ENCODE assay signal across 13 cellular contexts in genomic region chr11:117239295-117239694, GRCh38. TPM values are rescaled to one million over a fixed set of nuclear protein-coding genes. Genes with fewer than 3 reads are reported as not detected.
DNase-seq lines count a peak whose midpoint lies in the region; ATAC-seq and TF ChIP-seq lines count a peak whose summit lies in the region.
"Had no signal": no experiment of that assay in that cellular context is flagged by ENCODE, and none has a peak within 500 bp of the region (broad histone marks: within the 10 kb centered on the region; RNA-seq: fewer than 3 reads in every experiment).

No MANE protein-coding gene starts in this region.

- H3K79me1 ChIP-seq in mesenchymal stem cell (replicated peaks; ENCODE audit: low read length, poor library complexity, severe bottlenecking): peaks cover 18% of the 10 kb centered on the region

- no peak overlapping the region for H2BK5ac ChIP-seq in mesenchymal stem cell (ENCODE audit: low read depth, low read length, poor library complexity, severe bottlenecking)

- DNase-seq in BJ (ENCODE audit: low read depth): peak; percentile 94
- DNase-seq in MG63: peak; percentile 55
- peak; percentile 90 to 97 for DNase-seq in cardiac fibroblast (ENCODE audit: low read depth in 2 of 2)
- DNase-seq in mesenchymal stem cell: peak; percentile 94
- DNase-seq in Calu3: no peak
- no peak for DNase-seq in SKM-1 (lab: John Stamatoyannopoulos, UW; ENCODE audit: unreplicated experiment)
- DNase-seq: activated naive CD4-positive, alpha-beta T cell; Caco-2; NCI-H1417 treated with DMSO at 0.1 percent for 48 hours; right lobe of liver had no signal

- H3K23ac ChIP-seq in mesenchymal stem cell (ENCODE audit: low read length in 2 of 2): no peak overlapping the region

- no peak overlapping the region for H3K14ac ChIP-seq in mesenchymal stem cell (ENCODE audit: low read length in 2 of 2)

- no peak overlapping the region for H4K8ac ChIP-seq in mesenchymal stem cell (ENCODE audit: low read length)

- CTCF ChIA-PET in BJ (lab: Yijun Ruan, JAX): interaction anchor here (0.6 to 2.3 kb wide), 10 partner anchors 12 to 372 kb away, joined by 3 to 6 read pairs (median 3); no protein-coding TSS in a partner anchor
- CTCF ChIA-PET in Calu3 (lab: Charles Lee): no interaction called here

- no peaks in the 10 kb centered on the region for H3K4me1 Mint-ChIP-seq in Calu3 (ENCODE audit: low read depth, unreplicated experiment)

- no peak overlapping the region for H2BK15ac ChIP-seq in mesenchymal stem cell (ENCODE audit: low read depth, poor library complexity, severe bottlenecking)

- no peak overlapping the region for H2AFZ ChIP-seq in mesenchymal stem cell (ENCODE audit: low read depth, low read length)

- no peaks in the 10 kb centered on the region for H3K27me3 ChIP-seq in BJ (ENCODE audit: control insufficient read depth, insufficient read depth, low read length)
- no peaks in the 10 kb centered on the region for H3K27me3 ChIP-seq in MG63
- H3K27me3 ChIP-seq in mesenchymal stem cell (ENCODE audit: control insufficient read depth in 1 of 2, insufficient read depth in 1 of 2, low read length in 2 of 2): no peaks in the 10 kb centered on the region
- H3K27me3 ChIP-seq: right lobe of liver had no signal

- H3K18ac ChIP-seq in mesenchymal stem cell (ENCODE audit: low read depth in 1 of 2, low read length in 2 of 2): no peak overlapping the region

- H3K4ac ChIP-seq in mesenchymal stem cell (ENCODE audit: low read depth in 1 of 2, low read length in 2 of 2): no peak overlapping the region

- no peak overlapping the region for H4K91ac ChIP-seq in mesenchymal stem cell (ENCODE audit: low read length)

- no peak overlapping the region for H2BK12ac ChIP-seq in mesenchymal stem cell (ENCODE audit: low read length in 2 of 2)

- no peaks in the 10 kb centered on the region for H3K9me3 ChIP-seq in MG63
- H3K9me3 ChIP-seq in mesenchymal stem cell (ENCODE audit: control insufficient read depth, low read length): no peaks in the 10 kb centered on the region
- H3K9me3 ChIP-seq: Caco-2, right lobe of liver had no signal

- peak; percentile 76 for TF ChIP-seq CTCF in BJ (IDR thresholded peaks at IDR 0.05; ENCODE audit: insufficient read depth, low read depth, low read length)
- peak; percentile 66 for TF ChIP-seq CTCF in cardiac fibroblast (IDR thresholded peaks at IDR 0.05; ENCODE audit: low read depth, low read length)
- no peak for TF ChIP-seq CTCF in Calu3 (IDR thresholded peaks at IDR 0.05; ENCODE audit: unreplicated experiment)

- no peak overlapping the region for H2BK120ac ChIP-seq in mesenchymal stem cell (ENCODE audit: low read depth, low read length)

- no peak overlapping the region for H3K4me3 ChIP-seq in BJ (ENCODE audit: low read depth, low read length)
- H3K4me3 ChIP-seq in MG63: no peak overlapping the region
- no peak overlapping the region for H3K4me3 ChIP-seq in cardiac fibroblast (replicated peaks in 1 of 2; ENCODE audit: low read depth in 2 of 2, low read length in 2 of 2)
- no peak overlapping the region for H3K4me3 ChIP-seq in mesenchymal stem cell (ENCODE audit: insufficient read depth in 1 of 2, low read depth in 1 of 2, low read length in 2 of 2)
- H3K4me3 ChIP-seq: right lobe of liver had no signal

- H3K9me3 Mint-ChIP-seq in Calu3 (ENCODE audit: low read depth, unreplicated experiment): no peaks in the 10 kb centered on the region

- peaks cover 3% of the 10 kb centered on the region for H3K36me3 Mint-ChIP-seq in Calu3 (ENCODE audit: insufficient read depth, unreplicated experiment)

- no peak overlapping the region for H2AK5ac ChIP-seq in mesenchymal stem cell (ENCODE audit: low read length, severe bottlenecking)

- no peak overlapping the region for H3K4me3 Mint-ChIP-seq in Calu3 (ENCODE audit: low read depth, unreplicated experiment)

- peak overlapping the region; percentile 19 for H3K27ac ChIP-seq in mesenchymal stem cell (ENCODE audit: low read length, poor library complexity, severe bottlenecking)
- H3K27ac ChIP-seq: right lobe of liver had no signal

- no peak overlapping the region for H3K27ac Mint-ChIP-seq in Calu3 (ENCODE audit: unreplicated experiment)

- H3K36me3 ChIP-seq in BJ (ENCODE audit: control insufficient read depth, insufficient read depth, low read length): peaks cover 11% of the 10 kb centered on the region
- H3K36me3 ChIP-seq in MG63: peaks cover 46% of the 10 kb centered on the region
- H3K36me3 ChIP-seq in mesenchymal stem cell (ENCODE audit: control insufficient read depth in 1 of 2, insufficient read depth in 2 of 2, low read depth in 1 of 2, low read length in 2 of 2): peaks cover 32 to 50% of the 10 kb centered on the region in 2 experiments

- no peak for ATAC-seq in GM21367 (IDR thresholded peaks at IDR 0.05; ENCODE audit: unreplicated experiment)
- ATAC-seq in GM21717 (IDR thresholded peaks at IDR 0.05; ENCODE audit: unreplicated experiment): no peak
- ATAC-seq: activated CD4-positive, CD25-positive, alpha-beta regulatory T cell treated with anti-CD3 and anti-CD28 coated beads, Interleukin-2, amount 50 U/mL, for 24 hours; right lobe of liver had no signal

- intact Hi-C loops in Calu3 (cut with micrococcal nuclease; ENCODE audit: unreplicated experiment): no loop called here

- peak overlapping the region; percentile 53 for H3K9ac ChIP-seq in mesenchymal stem cell (ENCODE audit: low read length)

- 13% methylated on average over 5 of the region's 6 CpGs for WGBS in mesenchymal stem cell

- no TSS peak for BruUV-seq in Calu3 (replicated peaks; lab: Mats Ljungman, UMichigan)

- POLR2A ChIA-PET in BJ (lab: Charles Lee): no interaction called here

- no peaks in the 10 kb centered on the region for H3K4me1 ChIP-seq in mesenchymal stem cell (ENCODE audit: control insufficient read depth, insufficient read depth, low read depth, low read length)
- H3K4me1 ChIP-seq: Caco-2 had no signal

- H3K27me3 Mint-ChIP-seq in Calu3 (ENCODE audit: unreplicated experiment): no peaks in the 10 kb centered on the region

- no peak overlapping the region for H3K4me2 ChIP-seq in mesenchymal stem cell (ENCODE audit: low read length, poor library complexity, severe bottlenecking)

RNA-seq across cellular contexts. Expression of gene RNF214, which starts 6.8 kb away (rescaled TPM):
- polyA plus RNA-seq in BJ (2011; rRNA removed): 11.5 and 17.1 TPM in 2 replicates
- 25.8 and 26.0 TPM in 2 replicates for polyA minus RNA-seq in BJ (2011; rRNA and poly(A)+ RNA removed)
- total RNA-seq in MG63 (2014; rRNA removed; shearing (Covaris generic); ENCODE audit: low replicate concordance): 1.3 and 2.4 TPM in 2 replicates
- 13.9 TPM for polyA plus RNA-seq in mesenchymal stem cell (2013, experiment 1 of 2)
- polyA plus RNA-seq in mesenchymal stem cell (2013, experiment 2 of 2): 13.3 TPM
- total RNA-seq in Calu3 (2022): 19.2 and 20.0 TPM in 2 replicates

RNA-seq across cellular contexts. Expression of gene PCSK7, which starts 7.4 kb away (rescaled TPM):
- polyA plus RNA-seq in BJ (2011; rRNA removed): 20.8 and 32.8 TPM in 2 replicates
- 28.9 and 29.6 TPM in 2 replicates for polyA minus RNA-seq in BJ (2011; rRNA and poly(A)+ RNA removed)
- 24.9 and 26.7 TPM in 2 replicates for total RNA-seq in MG63 (2014; rRNA removed; shearing (Covaris generic); ENCODE audit: low replicate concordance)
- polyA plus RNA-seq in mesenchymal stem cell (2013, experiment 1 of 2): 18.3 TPM
- polyA plus RNA-seq in mesenchymal stem cell (2013, experiment 2 of 2): 17.5 TPM
- 44.3 and 49.2 TPM in 2 replicates for total RNA-seq in Calu3 (2022)

RNA-seq across cellular contexts. Expression of gene TAGLN, which starts 40.1 kb away (rescaled TPM):
- polyA plus RNA-seq in BJ (2011; rRNA removed): 5,131 and 6,322 TPM in 2 replicates
- 562 and 936 TPM in 2 replicates for polyA minus RNA-seq in BJ (2011; rRNA and poly(A)+ RNA removed)
- total RNA-seq in MG63 (2014; rRNA removed; shearing (Covaris generic); ENCODE audit: low replicate concordance): 0.44 and 0.92 TPM in 2 replicates
- 563 TPM for polyA plus RNA-seq in mesenchymal stem cell (2013, experiment 1 of 2)
- 558 TPM for polyA plus RNA-seq in mesenchymal stem cell (2013, experiment 2 of 2)
- 4.6 and 6.6 TPM in 2 replicates for total RNA-seq in Calu3 (2022)

RNA-seq across cellular contexts. Expression of gene BACE1-AS, which starts 51.9 kb away (rescaled TPM):
- polyA plus RNA-seq in BJ (2011; rRNA removed): 3.4 and 3.8 TPM in 2 replicates
- polyA minus RNA-seq in BJ (2011; rRNA and poly(A)+ RNA removed): 6.0 and 7.0 TPM in 2 replicates
- total RNA-seq in MG63 (2014; rRNA removed; shearing (Covaris generic); ENCODE audit: low replicate concordance): 0.15 and 3.2 TPM in 2 replicates
- polyA plus RNA-seq in mesenchymal stem cell (2013, experiment 1 of 2): 4.7 TPM
- 5.0 TPM for polyA plus RNA-seq in mesenchymal stem cell (2013, experiment 2 of 2)
- 8.4 and 8.8 TPM in 2 replicates for total RNA-seq in Calu3 (2022)

Comparison
In these comparisons a context has a peak if more than half of its experiments do, and no peak if none do; other contexts are left out.
1. DNase-seq: peak in BJ (single experiment), MG63 (single experiment), cardiac fibroblast (2 of 2) and mesenchymal stem cell (single experiment); none in Calu3 (single experiment) and SKM-1 (single experiment).